ENCODE assay signal across 10 cellular contexts in genomic region chr10:112475565-112476233, GRCh38. TPM values are rescaled to one million over a fixed set of nuclear protein-coding genes. Genes with fewer than 3 reads are reported as not detected.
DNase-seq lines count a peak whose midpoint lies in the region; ATAC-seq and TF ChIP-seq lines count a peak whose summit lies in the region.
"Had no signal": no experiment of that assay in that cellular context is flagged by ENCODE, and none has a peak within 500 bp of the region (broad histone marks: within the 10 kb centered on the region; RNA-seq: fewer than 3 reads in every experiment).

No MANE protein-coding gene starts in this region.

- peaks cover 0 to 3% of the 10 kb centered on the region in 2 experiments; a peak in 1 of 3 replicates for H3K36me3 ChIP-seq in HEK293 (ENCODE audit: control insufficient read depth in 2 of 2, insufficient read depth in 1 of 2, low read length in 2 of 2)
- H3K36me3 ChIP-seq: thyroid gland had no signal

- intact Hi-C loops in head of caudate nucleus (cut with DNase I): loop anchor here (10.0 kb wide), 1 partner anchor 909 kb away; no protein-coding TSS in a partner anchor

- TF ChIP-seq CTCF in HEK293 (tag by site-specific recombination; IDR thresholded peaks at IDR 0.05): peak; percentile 37; the same call in 1 of the 2 replicates
- TF ChIP-seq CTCF in astrocyte of the cerebellum (IDR thresholded peaks at IDR 0.05; ENCODE audit: low read depth, low read length, missing control alignments): peak; percentile 30
- no peak for TF ChIP-seq CTCF in progenitor cell of endocrine pancreas (IDR thresholded peaks at IDR 0.05; ENCODE audit: unreplicated experiment)

- in situ Hi-C loops in astrocyte of the cerebellum (cut with HindIII; ENCODE audit: low sequenced_read_pairs): no loop called here

- H3K4me3 ChIP-seq in HEK293 (ENCODE audit: low read depth, low read length) (no peak overlapping the region), astrocyte of the cerebellum (ENCODE audit: low read depth, low read length) (no peak overlapping the region)
- H3K4me3 ChIP-seq: thyroid gland had no signal

- peaks cover 11% of the 10 kb centered on the region for H3K4me1 Mint-ChIP-seq in progenitor cell of endocrine pancreas (ENCODE audit: low read depth)

- peaks cover 7% of the 10 kb centered on the region for H3K4me1 ChIP-seq in HEK293 (ENCODE audit: control insufficient read depth, insufficient read depth, low read length)
- H3K4me1 ChIP-seq: thyroid gland had no signal

- DNase-seq in AML-193 (lab: John Stamatoyannopoulos, UW): peak; percentile 18 to 19
- peak; percentile 12 for DNase-seq in astrocyte of the cerebellum (ENCODE audit: low read depth)
- no peak for DNase-seq in left lobe of liver (ENCODE audit: low spot score)
- no peak for DNase-seq in ecto neural progenitor cell (ENCODE audit: low spot score)
- no peak for DNase-seq in head of caudate nucleus
- DNase-seq in progenitor cell of endocrine pancreas (ENCODE audit: low spot score, unreplicated experiment): no peak
- DNase-seq: central memory CD4-positive, alpha-beta T cell; thyroid gland had no signal

- no peak overlapping the region for H3K4me3 Mint-ChIP-seq in progenitor cell of endocrine pancreas (ENCODE audit: low read depth)

- CTCF ChIA-PET in HEK293 (lab: Yijun Ruan, JAX): interaction anchor here (0.6 to 3.4 kb wide), 18 partner anchors 8 to 1088 kb away, joined by 3 to 15 read pairs (median 4); partner anchors contain the start of genes VTI1A and ZDHHC6

- ATAC-seq in left lobe of liver (peak; percentile 55), GM19324 (IDR thresholded peaks at IDR 0.05; ENCODE audit: low FRiP score, unreplicated experiment) (no peak)

- POLR2A ChIA-PET in HEK293 (lab: Yijun Ruan, JAX): no interaction called here

- no peak overlapping the region for H3K27ac ChIP-seq in HEK293 (ENCODE audit: extremely low read depth, low read depth, low read length)
- H3K27ac ChIP-seq: thyroid gland had no signal

- H3K27ac Mint-ChIP-seq in progenitor cell of endocrine pancreas: no peak overlapping the region

- no peaks in the 10 kb centered on the region for H3K9me3 ChIP-seq in HEK293 (ENCODE audit: control insufficient read depth, insufficient read depth, low read depth, low read length)
- H3K9me3 ChIP-seq: thyroid gland had no signal

- no peaks in the 10 kb centered on the region for H3K9me3 Mint-ChIP-seq in progenitor cell of endocrine pancreas (ENCODE audit: low read depth)

- H3K36me3 Mint-ChIP-seq in progenitor cell of endocrine pancreas (ENCODE audit: insufficient read depth): peaks cover 3% of the 10 kb centered on the region

- no peaks in the 10 kb centered on the region for H3K27me3 Mint-ChIP-seq in progenitor cell of endocrine pancreas

TF ChIP-seq in HEK293, 187 proteins besides CTCF, POLR2A, EP300 and RAD21:
- TF ChIP-seq ZNF654 (tag by site-specific recombination; IDR thresholded peaks at IDR 0.05; ENCODE audit: low read depth) (peak; percentile 68), TCF7L2 (IDR thresholded peaks at IDR 0.05; ENCODE audit: borderline replicate concordance, low read depth, low read length) (peak; percentile 60; the same call in 1 of the 2 replicates), ZNF560 (tag by site-specific recombination; IDR thresholded peaks at IDR 0.05; ENCODE audit: borderline replicate concordance) (no peak)
- TF ChIP-seq, protein P1, sequence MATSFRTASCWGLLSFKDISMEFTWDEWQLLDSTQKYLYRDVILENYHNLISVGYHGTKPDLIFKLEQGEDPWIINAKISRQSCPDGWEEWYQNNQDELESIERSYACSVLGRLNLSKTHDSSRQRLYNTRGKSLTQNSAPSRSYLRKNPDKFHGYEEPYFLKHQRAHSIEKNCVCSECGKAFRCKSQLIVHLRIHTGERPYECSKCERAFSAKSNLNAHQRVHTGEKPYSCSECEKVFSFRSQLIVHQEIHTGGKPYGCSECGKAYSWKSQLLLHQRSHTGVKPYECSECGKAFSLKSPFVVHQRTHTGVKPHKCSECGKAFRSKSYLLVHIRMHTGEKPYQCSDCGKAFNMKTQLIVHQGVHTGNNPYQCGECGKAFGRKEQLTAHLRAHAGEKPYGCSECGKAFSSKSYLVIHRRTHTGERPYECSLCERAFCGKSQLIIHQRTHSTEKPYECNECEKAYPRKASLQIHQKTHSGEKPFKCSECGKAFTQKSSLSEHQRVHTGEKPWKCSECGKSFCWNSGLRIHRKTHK (tag by site-specific recombination; IDR thresholded peaks at IDR 0.05): no peak

RNA-seq across cellular contexts. Expression of gene VTI1A, which starts 28.7 kb away (rescaled TPM):
- total RNA-seq in left lobe of liver (9.9 TPM), progenitor cell of endocrine pancreas (39.4 and 41.0 TPM in 2 replicates)

RNA-seq across cellular contexts. Expression of gene ZDHHC6, which starts 29.0 kb away (rescaled TPM):
- total RNA-seq in left lobe of liver: 11.4 TPM
- total RNA-seq in progenitor cell of endocrine pancreas: 46.8 and 47.9 TPM in 2 replicates

Comparison
In these comparisons a context has a peak if more than half of its experiments do, and no peak if none do; other contexts are left out.
1. DNase-seq: peak in AML-193 (2 of 2) and astrocyte of the cerebellum (single experiment); none in left lobe of liver (single experiment), ecto neural progenitor cell (single experiment), head of caudate nucleus (0 of 42) and progenitor cell of endocrine pancreas (single experiment).